ENCODE assay signal across 2 cellular contexts in genomic region chr1:155321577-155322497, GRCh38.
TF ChIP-seq lines count a peak whose summit lies in the region.

No MANE protein-coding gene starts in this region.

TF ChIP-seq in A549, 52 proteins besides CTCF, POLR2A, EP300 and RAD21:
- TF ChIP-seq FOSL2 (IDR thresholded peaks at IDR 0.05) (no peak), FOSL2 (CRISPR knock-in tag; IDR thresholded peaks at IDR 0.05) (no peak), REST (IDR thresholded peaks at IDR 0.05) (no peak), HES2 (IDR thresholded peaks at IDR 0.05) (no peak), MAX (IDR thresholded peaks at IDR 0.05) (no peak), GATA3 (IDR thresholded peaks at IDR 0.05; ENCODE audit: borderline replicate concordance) (no peak), PBX3 (IDR thresholded peaks at IDR 0.05) (peak; percentile 20; the same call in 1 of the 2 replicates)

TF ChIP-seq in IMR-90, 13 proteins besides CTCF, POLR2A, EP300 and RAD21:
- no peak for TF ChIP-seq RCOR1 (IDR thresholded peaks at IDR 0.05; ENCODE audit: insufficient replicate concordance, low read length)
TF ChIP-seq in IMR-90: peak in this region for 0.
